1 cellular context compared by ENCODE assay signal in the genomic region with DNA sequence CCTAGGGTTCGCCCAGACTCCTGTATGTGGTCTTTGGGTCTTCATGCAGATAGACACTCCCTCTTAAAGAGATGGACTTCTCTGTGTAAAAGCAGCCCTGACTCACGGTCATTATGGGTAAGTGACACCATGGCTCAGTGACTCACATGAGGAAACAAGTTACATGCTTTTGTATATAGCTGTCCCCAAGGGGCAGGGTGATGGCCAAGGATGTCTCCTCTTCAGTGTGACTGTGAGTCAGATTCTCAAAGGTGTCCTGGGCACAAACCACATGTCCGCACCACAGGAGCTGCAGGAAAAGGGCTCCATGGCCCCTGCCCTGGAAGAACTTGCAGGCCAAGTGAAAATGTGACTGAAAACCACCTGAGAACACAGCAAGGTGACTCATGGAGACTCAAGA.
TF ChIP-seq lines count a peak whose summit lies in the region.

No MANE protein-coding gene starts in this region.

TF ChIP-seq in H1, 55 proteins besides CTCF, POLR2A, EP300 and RAD21:
- TF ChIP-seq KDM1A (IDR thresholded peaks at IDR 0.05; ENCODE audit: borderline replicate concordance, low read length) (no peak), JUND (IDR thresholded peaks at IDR 0.05; ENCODE audit: low read length) (no peak), CTBP2 (IDR thresholded peaks at IDR 0.05; ENCODE audit: borderline replicate concordance, insufficient read depth, insufficient read length, low read length) (no peak), TAF7 (optimal IDR thresholded peaks at IDR 0.05; ENCODE audit: borderline replicate concordance, low read depth, low read length) (no peak)
- TF ChIP-seq, protein P1, sequence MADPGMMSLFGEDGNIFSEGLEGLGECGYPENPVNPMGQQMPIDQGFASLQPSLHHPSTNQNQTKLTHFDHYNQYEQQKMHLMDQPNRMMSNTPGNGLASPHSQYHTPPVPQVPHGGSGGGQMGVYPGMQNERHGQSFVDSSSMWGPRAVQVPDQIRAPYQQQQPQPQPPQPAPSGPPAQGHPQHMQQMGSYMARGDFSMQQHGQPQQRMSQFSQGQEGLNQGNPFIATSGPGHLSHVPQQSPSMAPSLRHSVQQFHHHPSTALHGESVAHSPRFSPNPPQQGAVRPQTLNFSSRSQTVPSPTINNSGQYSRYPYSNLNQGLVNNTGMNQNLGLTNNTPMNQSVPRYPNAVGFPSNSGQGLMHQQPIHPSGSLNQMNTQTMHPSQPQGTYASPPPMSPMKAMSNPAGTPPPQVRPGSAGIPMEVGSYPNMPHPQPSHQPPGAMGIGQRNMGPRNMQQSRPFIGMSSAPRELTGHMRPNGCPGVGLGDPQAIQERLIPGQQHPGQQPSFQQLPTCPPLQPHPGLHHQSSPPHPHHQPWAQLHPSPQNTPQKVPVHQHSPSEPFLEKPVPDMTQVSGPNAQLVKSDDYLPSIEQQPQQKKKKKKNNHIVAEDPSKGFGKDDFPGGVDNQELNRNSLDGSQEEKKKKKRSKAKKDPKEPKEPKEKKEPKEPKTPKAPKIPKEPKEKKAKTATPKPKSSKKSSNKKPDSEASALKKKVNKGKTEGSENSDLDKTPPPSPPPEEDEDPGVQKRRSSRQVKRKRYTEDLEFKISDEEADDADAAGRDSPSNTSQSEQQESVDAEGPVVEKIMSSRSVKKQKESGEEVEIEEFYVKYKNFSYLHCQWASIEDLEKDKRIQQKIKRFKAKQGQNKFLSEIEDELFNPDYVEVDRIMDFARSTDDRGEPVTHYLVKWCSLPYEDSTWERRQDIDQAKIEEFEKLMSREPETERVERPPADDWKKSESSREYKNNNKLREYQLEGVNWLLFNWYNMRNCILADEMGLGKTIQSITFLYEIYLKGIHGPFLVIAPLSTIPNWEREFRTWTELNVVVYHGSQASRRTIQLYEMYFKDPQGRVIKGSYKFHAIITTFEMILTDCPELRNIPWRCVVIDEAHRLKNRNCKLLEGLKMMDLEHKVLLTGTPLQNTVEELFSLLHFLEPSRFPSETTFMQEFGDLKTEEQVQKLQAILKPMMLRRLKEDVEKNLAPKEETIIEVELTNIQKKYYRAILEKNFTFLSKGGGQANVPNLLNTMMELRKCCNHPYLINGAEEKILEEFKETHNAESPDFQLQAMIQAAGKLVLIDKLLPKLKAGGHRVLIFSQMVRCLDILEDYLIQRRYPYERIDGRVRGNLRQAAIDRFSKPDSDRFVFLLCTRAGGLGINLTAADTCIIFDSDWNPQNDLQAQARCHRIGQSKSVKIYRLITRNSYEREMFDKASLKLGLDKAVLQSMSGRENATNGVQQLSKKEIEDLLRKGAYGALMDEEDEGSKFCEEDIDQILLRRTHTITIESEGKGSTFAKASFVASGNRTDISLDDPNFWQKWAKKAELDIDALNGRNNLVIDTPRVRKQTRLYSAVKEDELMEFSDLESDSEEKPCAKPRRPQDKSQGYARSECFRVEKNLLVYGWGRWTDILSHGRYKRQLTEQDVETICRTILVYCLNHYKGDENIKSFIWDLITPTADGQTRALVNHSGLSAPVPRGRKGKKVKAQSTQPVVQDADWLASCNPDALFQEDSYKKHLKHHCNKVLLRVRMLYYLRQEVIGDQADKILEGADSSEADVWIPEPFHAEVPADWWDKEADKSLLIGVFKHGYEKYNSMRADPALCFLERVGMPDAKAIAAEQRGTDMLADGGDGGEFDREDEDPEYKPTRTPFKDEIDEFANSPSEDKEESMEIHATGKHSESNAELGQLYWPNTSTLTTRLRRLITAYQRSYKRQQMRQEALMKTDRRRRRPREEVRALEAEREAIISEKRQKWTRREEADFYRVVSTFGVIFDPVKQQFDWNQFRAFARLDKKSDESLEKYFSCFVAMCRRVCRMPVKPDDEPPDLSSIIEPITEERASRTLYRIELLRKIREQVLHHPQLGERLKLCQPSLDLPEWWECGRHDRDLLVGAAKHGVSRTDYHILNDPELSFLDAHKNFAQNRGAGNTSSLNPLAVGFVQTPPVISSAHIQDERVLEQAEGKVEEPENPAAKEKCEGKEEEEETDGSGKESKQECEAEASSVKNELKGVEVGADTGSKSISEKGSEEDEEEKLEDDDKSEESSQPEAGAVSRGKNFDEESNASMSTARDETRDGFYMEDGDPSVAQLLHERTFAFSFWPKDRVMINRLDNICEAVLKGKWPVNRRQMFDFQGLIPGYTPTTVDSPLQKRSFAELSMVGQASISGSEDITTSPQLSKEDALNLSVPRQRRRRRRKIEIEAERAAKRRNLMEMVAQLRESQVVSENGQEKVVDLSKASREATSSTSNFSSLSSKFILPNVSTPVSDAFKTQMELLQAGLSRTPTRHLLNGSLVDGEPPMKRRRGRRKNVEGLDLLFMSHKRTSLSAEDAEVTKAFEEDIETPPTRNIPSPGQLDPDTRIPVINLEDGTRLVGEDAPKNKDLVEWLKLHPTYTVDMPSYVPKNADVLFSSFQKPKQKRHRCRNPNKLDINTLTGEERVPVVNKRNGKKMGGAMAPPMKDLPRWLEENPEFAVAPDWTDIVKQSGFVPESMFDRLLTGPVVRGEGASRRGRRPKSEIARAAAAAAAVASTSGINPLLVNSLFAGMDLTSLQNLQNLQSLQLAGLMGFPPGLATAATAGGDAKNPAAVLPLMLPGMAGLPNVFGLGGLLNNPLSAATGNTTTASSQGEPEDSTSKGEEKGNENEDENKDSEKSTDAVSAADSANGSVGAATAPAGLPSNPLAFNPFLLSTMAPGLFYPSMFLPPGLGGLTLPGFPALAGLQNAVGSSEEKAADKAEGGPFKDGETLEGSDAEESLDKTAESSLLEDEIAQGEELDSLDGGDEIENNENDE (IDR thresholded peaks at IDR 0.05; ENCODE audit: insufficient replicate concordance, low read length), result no peak
